23 cellular contexts compared by ENCODE assay signal in the genomic region with DNA sequence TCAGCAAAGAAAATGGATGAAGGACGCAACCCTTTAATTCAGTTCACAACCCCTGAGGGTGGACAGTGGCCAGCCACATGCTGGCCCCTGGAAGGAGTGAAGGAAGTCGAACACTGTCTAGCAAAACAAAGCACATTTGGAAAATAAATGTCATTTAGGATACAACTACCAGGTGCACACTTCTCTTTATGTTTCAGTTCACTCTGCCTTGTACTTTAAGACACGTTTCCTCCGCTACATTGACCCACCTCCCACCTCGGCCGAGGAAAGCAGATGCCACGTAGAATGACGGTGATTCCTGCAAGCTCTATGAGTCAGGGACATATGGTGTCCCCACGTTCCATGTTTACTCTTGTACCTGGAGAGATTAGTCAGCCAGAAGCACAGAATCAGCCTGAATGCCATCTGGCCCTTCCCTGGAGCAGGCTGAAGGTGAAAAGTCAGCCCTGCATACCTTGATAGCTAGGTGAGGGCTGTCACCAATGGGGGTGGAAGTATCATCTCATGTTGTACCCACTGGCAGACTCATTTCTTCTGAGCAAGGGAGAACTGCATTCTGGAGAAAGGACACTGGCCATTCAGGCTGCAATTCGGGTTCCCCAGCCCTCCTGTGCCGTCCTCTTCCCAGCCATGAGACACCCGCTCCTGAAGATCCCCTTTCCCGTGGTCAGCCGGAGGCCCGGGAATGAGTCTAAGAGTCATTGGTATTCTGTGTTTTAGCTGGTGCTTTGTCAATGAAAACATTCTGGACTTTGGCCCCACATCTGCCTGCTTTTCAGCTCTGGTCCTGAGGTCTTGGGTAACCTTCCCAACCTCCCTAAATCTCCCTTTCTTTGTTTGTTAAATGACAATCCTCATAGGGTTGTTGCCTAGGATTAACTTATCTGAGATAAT.
A peak's percentile ranks its signal among the peaks of the same experiment; 100 is the strongest.
DNase-seq lines count a peak whose midpoint lies in the region; ATAC-seq, FAIRE-seq and TF ChIP-seq lines count a peak whose summit lies in the region.
"Had no signal": no experiment of that assay in that cellular context is flagged by ENCODE, and none has a peak within 500 bp of the region (broad histone marks: within the 10 kb centered on the region; RNA-seq: fewer than 3 reads in every experiment).

No MANE protein-coding gene starts in this region.

- WGBS in small intestine, 3 donors: 33 to 65% (median 38%) methylated on average over 15 of the region's 15 CpGs

- in situ Hi-C loops in KBM-7 (cut with MboI; ENCODE audit: low pct_unique_long_range_greater_than_20kb, low sequenced_read_pairs): no loop called here

- peak; percentile 70 for ATAC-seq in left lobe of liver
- ATAC-seq in GM21528 (IDR thresholded peaks at IDR 0.05; ENCODE audit: low FRiP score, unreplicated experiment): no peak
- ATAC-seq in foreskin keratinocyte: no peak
- no peak for ATAC-seq in GM18511 (IDR thresholded peaks at IDR 0.05; ENCODE audit: unreplicated experiment)
- ATAC-seq: stimulated activated memory B cell treated with anti-CD40 and anti-IgM and Interleukin-4, amounts not matched to agents 10 μg/mL and 1 μg/mL and 100 μg/mL, for 72 hours; T-cell had no signal

- no peaks in the 10 kb centered on the region for H3F3A ChIP-seq in PC-9 (ENCODE audit: insufficient read depth, low read depth)

- intact Hi-C loops in PC-9 (cut with micrococcal nuclease; ENCODE audit: unreplicated experiment): no loop called here

- no peaks in the 10 kb centered on the region for H3K9me2 ChIP-seq in PC-9 (ENCODE audit: insufficient read depth)

- peak overlapping the region; percentile 34 for H3K4me2 ChIP-seq in PC-9

- TF ChIP-seq CTCF in PC-9 (conservative IDR thresholded peaks at IDR 0.05): no peak
- no peak for TF ChIP-seq CTCF in foreskin keratinocyte (conservative IDR thresholded peaks at IDR 0.05)

- no peak overlapping the region for H2AFZ ChIP-seq in PC-9

- no peaks in the 10 kb centered on the region for H3K9me3 ChIP-seq in HUES48 (ENCODE audit: control insufficient read depth, insufficient read depth, low read length)
- H3K9me3 ChIP-seq in PC-9 (ENCODE audit: insufficient read depth, low read depth): no peaks in the 10 kb centered on the region
- no peaks in the 10 kb centered on the region for H3K9me3 ChIP-seq in small intestine (ENCODE audit: control insufficient read depth, low read depth)
- H3K9me3 ChIP-seq: thyroid gland had no signal

- CTCF ChIA-PET in PC-9 (lab: Charles Lee): no interaction called here

- H3K9ac ChIP-seq in HUES48 (ENCODE audit: low read depth, low read length): no peak overlapping the region

- no peaks in the 10 kb centered on the region for H3K36me3 ChIP-seq in HUES48 (ENCODE audit: control insufficient read depth, insufficient read depth, low read length)
- H3K36me3 ChIP-seq in PC-9 (ENCODE audit: low read depth): no peaks in the 10 kb centered on the region
- no peaks in the 10 kb centered on the region for H3K36me3 ChIP-seq in small intestine (ENCODE audit: control insufficient read depth in 2 of 2, insufficient read depth in 2 of 2, low read length in 2 of 2)
- H3K36me3 ChIP-seq: thyroid gland had no signal

- no peaks in the 10 kb centered on the region for H4K20me1 ChIP-seq in PC-9 (ENCODE audit: insufficient read depth)

- BruUV-seq in PC-9 (replicated peaks; lab: Mats Ljungman, UMichigan): no TSS peak

- H3K4me3 ChIP-seq in HUES48 (ENCODE audit: low read depth, low read length) (no peak overlapping the region), PC-9 (no peak overlapping the region), small intestine (ENCODE audit: low read depth in 1 of 2, low read length in 2 of 2) (no peak overlapping the region)
- H3K4me3 ChIP-seq: coronary artery, thyroid gland had no signal

- no peak for FAIRE-seq in small intestine (lab: Jason Lieb, UNC)
- FAIRE-seq: frontal cortex had no signal

- no peaks in the 10 kb centered on the region for H3K79me2 ChIP-seq in PC-9 (ENCODE audit: low read depth)

- DNase-seq in PC-9 (peak in 1 of 2 experiments; percentile 55), left lobe of liver (ENCODE audit: low spot score) (peak; percentile 79), small intestine (peak; percentile 77), KBM-7 (no peak), foreskin keratinocyte (no peak)
- DNase-seq: activated CD4-positive, alpha-beta T cell treated with anti-CD3 and anti-CD28 coated beads, Interleukin-2, amount 50 U/mL, for 4 hours; activated naive CD4-positive, alpha-beta T cell treated with anti-CD3 and anti-CD28 coated beads, Interleukin-2, amount 50 U/mL, for 16 hours; CD4-positive, alpha-beta T cell; HFFc6; midbrain; NCI-H1417; NCI-H226; retina; stimulated activated CD4-positive, alpha-beta T cell treated with anti-CD3 and anti-CD28 coated beads, Interleukin-15, amount 100 ng/mL, for 24 hours; T-cell; thyroid gland had no signal

- H3K4me1 ChIP-seq in HUES48 (ENCODE audit: control insufficient read depth, insufficient read depth, low read length): no peaks in the 10 kb centered on the region
- H3K4me1 ChIP-seq in PC-9 (replicated peaks; ENCODE audit: insufficient read depth): peaks cover 12% of the 10 kb centered on the region
- H3K4me1 ChIP-seq in small intestine (ENCODE audit: control insufficient read depth in 2 of 2, insufficient read depth in 1 of 2, low read depth in 1 of 2, low read length in 1 of 2): no peaks in the 10 kb centered on the region
- no peaks in the 10 kb centered on the region for H3K4me1 ChIP-seq in foreskin keratinocyte
- H3K4me1 ChIP-seq: thyroid gland had no signal

- H3K27ac ChIP-seq in HUES48 (ENCODE audit: low read depth, low read length) (peak overlapping the region; percentile 82), PC-9 (no peak overlapping the region), small intestine (ENCODE audit: low read depth in 1 of 2, low read length in 1 of 2) (peak overlapping the region in 1 of 2 donors; percentile 57), foreskin keratinocyte (no peak overlapping the region)
- H3K27ac ChIP-seq: coronary artery, thyroid gland, VCaP had no signal

- POLR2A ChIA-PET in PC-9 (lab: Charles Lee; ENCODE audit: unreplicated experiment): no interaction called here

- H3K27me3 ChIP-seq in HUES48 (ENCODE audit: control insufficient read depth, insufficient read depth, low read length) (peaks cover 5% of the 10 kb centered on the region), PC-9 (ENCODE audit: insufficient read depth, low read depth) (no peaks in the 10 kb centered on the region), small intestine (ENCODE audit: control insufficient read depth in 2 of 2, insufficient read depth in 2 of 2, low read length in 2 of 2) (no peaks in the 10 kb centered on the region), foreskin keratinocyte (no peaks in the 10 kb centered on the region)

Comparison
In these comparisons a context has a peak if more than half of its experiments do, and no peak if none do; other contexts are left out.
1. DNase-seq: peak in left lobe of liver (single experiment) and small intestine (single experiment); none in KBM-7 (single experiment) and foreskin keratinocyte (0 of 2).